In the genomic region with DNA sequence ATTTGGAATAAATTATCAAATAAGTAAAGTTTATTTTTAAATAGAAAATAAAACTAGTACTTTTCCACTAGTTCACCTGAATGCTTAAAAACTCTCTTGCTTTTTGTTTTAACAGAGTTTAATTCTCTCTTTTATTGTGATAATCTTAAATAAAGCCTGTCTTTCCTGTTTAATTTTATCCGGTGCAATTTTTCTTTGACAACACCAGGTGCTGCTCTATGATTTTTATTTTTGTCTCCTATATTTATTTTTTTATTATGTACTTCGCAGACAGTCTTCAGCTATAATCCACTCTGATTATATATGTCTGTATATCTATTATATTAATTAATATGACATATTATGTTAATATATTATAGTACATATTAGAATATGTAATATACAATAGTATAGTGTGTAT, we compare ENCODE assay signal across 22 cellular contexts.
"Had no signal": no experiment of that assay in that cellular context is flagged by ENCODE, and none has a peak within 500 bp of the region (broad histone marks: within the 10 kb centered on the region; RNA-seq: fewer than 3 reads in every experiment).

No MANE protein-coding gene starts in this region.

- DNase-seq: activated CD4-positive, alpha-beta memory T cell treated with anti-CD3 and anti-CD28 coated beads, Interleukin-2, amount 10 ng/mL, durations not matched to agents 7 days and 5 days; activated CD4-positive, alpha-beta T cell treated with anti-CD3 and anti-CD28 coated beads for 48 hours; activated CD4-positive, CD25-positive, alpha-beta regulatory T cell; activated CD8-positive, alpha-beta memory T cell treated with anti-CD3 and anti-CD28 coated beads, Interleukin-2, amount 10 ng/mL, durations not matched to agents 7 days and 5 days; activated effector memory CD4-positive, alpha-beta T cell treated with anti-CD3 and anti-CD28 coated beads, Interleukin-2, amount 50 U/mL, for 16 hours; activated naive CD4-positive, alpha-beta T cell treated with anti-CD3 and anti-CD28 coated beads, Interleukin-2, amount 10 ng/mL, durations not matched to agents 7 days and 5 days; activated T-cell treated with anti-CD3 and anti-CD28 coated beads for 4 hours; amygdala; cerebellar nuclear complex; cortex of kidney; endodermal cell; left ventricle myocardium superior; mammary epithelial cell; naive thymus-derived CD8-positive, alpha-beta T cell; stimulated activated CD4-positive, alpha-beta T cell treated with anti-CD3 and anti-CD28 coated beads, Interleukin-4, amount 100 ng/mL, for 4 hours; stimulated activated naive CD8-positive, alpha-beta T cell treated with anti-CD3 and anti-CD28 coated beads, Interleukin-15, Interleukin-2, amounts not matched to agents 100 U/mL and 50 U/mL, for 24 hours; T-helper 17 cell; upper lobe of left lung had no signal

- H3K4me3 ChIP-seq: prostate gland, right atrium auricular region, upper lobe of left lung had no signal

- H3K27me3 Mint-ChIP-seq: activated CD4-positive, alpha-beta memory T cell treated with anti-CD3 and anti-CD28 coated beads, Interleukin-2, amount 10 ng/mL, durations not matched to agents 7 days and 5 days; activated CD8-positive, alpha-beta memory T cell treated with anti-CD3 and anti-CD28 coated beads, Interleukin-2, amount 10 ng/mL, durations not matched to agents 7 days and 5 days; activated naive CD4-positive, alpha-beta T cell treated with anti-CD3 and anti-CD28 coated beads, Interleukin-2, amount 10 ng/mL, durations not matched to agents 7 days and 5 days; naive thymus-derived CD8-positive, alpha-beta T cell; T-helper 17 cell had no signal

- H3K4me1 Mint-ChIP-seq: activated CD4-positive, alpha-beta memory T cell treated with anti-CD3 and anti-CD28 coated beads, Interleukin-2, amount 10 ng/mL, durations not matched to agents 7 days and 5 days; activated CD8-positive, alpha-beta memory T cell treated with anti-CD3 and anti-CD28 coated beads, Interleukin-2, amount 10 ng/mL, durations not matched to agents 7 days and 5 days; activated naive CD4-positive, alpha-beta T cell treated with anti-CD3 and anti-CD28 coated beads, Interleukin-2, amount 10 ng/mL, durations not matched to agents 7 days and 5 days; endodermal cell; mesothelial cell of epicardium; naive thymus-derived CD8-positive, alpha-beta T cell; T-helper 17 cell had no signal

- ATAC-seq: activated CD8-positive, alpha-beta memory T cell treated with anti-CD3 and anti-CD28 coated beads, Interleukin-2, amount 10 ng/mL, durations not matched to agents 7 days and 5 days; left ventricle myocardium superior; naive thymus-derived CD8-positive, alpha-beta T cell; stimulated activated naive CD8-positive, alpha-beta T cell treated with anti-CD3 and anti-CD28 coated beads, Interleukin-15, Interleukin-2, amounts not matched to agents 100 U/mL and 50 U/mL, for 24 hours; T-helper 17 cell had no signal

- H3K27ac Mint-ChIP-seq: activated CD4-positive, alpha-beta memory T cell treated with anti-CD3 and anti-CD28 coated beads, Interleukin-2, amount 10 ng/mL, durations not matched to agents 7 days and 5 days; activated CD8-positive, alpha-beta memory T cell treated with anti-CD3 and anti-CD28 coated beads, Interleukin-2, amount 10 ng/mL, durations not matched to agents 7 days and 5 days; activated naive CD4-positive, alpha-beta T cell treated with anti-CD3 and anti-CD28 coated beads, Interleukin-2, amount 10 ng/mL, durations not matched to agents 7 days and 5 days; endodermal cell; mesothelial cell of epicardium; naive thymus-derived CD8-positive, alpha-beta T cell; T-helper 17 cell had no signal

- H3K27ac ChIP-seq: epithelial cell of prostate, prostate gland, right atrium auricular region, upper lobe of left lung had no signal

- H3K4me3 Mint-ChIP-seq: activated CD4-positive, alpha-beta memory T cell treated with anti-CD3 and anti-CD28 coated beads, Interleukin-2, amount 10 ng/mL, durations not matched to agents 7 days and 5 days; activated CD8-positive, alpha-beta memory T cell treated with anti-CD3 and anti-CD28 coated beads, Interleukin-2, amount 10 ng/mL, durations not matched to agents 7 days and 5 days; activated naive CD4-positive, alpha-beta T cell treated with anti-CD3 and anti-CD28 coated beads, Interleukin-2, amount 10 ng/mL, durations not matched to agents 7 days and 5 days; endodermal cell; mesothelial cell of epicardium; naive thymus-derived CD8-positive, alpha-beta T cell; T-helper 17 cell had no signal

- H3K9me3 Mint-ChIP-seq: activated CD4-positive, alpha-beta memory T cell treated with anti-CD3 and anti-CD28 coated beads, Interleukin-2, amount 10 ng/mL, durations not matched to agents 7 days and 5 days; endodermal cell had no signal

- H3K36me3 Mint-ChIP-seq: activated CD8-positive, alpha-beta memory T cell treated with anti-CD3 and anti-CD28 coated beads, Interleukin-2, amount 10 ng/mL, durations not matched to agents 7 days and 5 days; activated naive CD4-positive, alpha-beta T cell treated with anti-CD3 and anti-CD28 coated beads, Interleukin-2, amount 10 ng/mL, durations not matched to agents 7 days and 5 days; mesothelial cell of epicardium; naive thymus-derived CD8-positive, alpha-beta T cell had no signal
